ENCODE assay signal across 13 cellular contexts in genomic region chr5:142319105-142319504, GRCh38. TPM values are rescaled to one million over a fixed set of nuclear protein-coding genes. Genes with fewer than 3 reads are reported as not detected.
DNase-seq lines count a peak whose midpoint lies in the region; ATAC-seq, FAIRE-seq and TF ChIP-seq lines count a peak whose summit lies in the region.
"Had no signal": no experiment of that assay in that cellular context is flagged by ENCODE, and none has a peak within 500 bp of the region (broad histone marks: within the 10 kb centered on the region; RNA-seq: fewer than 3 reads in every experiment).

No MANE protein-coding gene starts in this region.

- POLR2A ChIA-PET in BJ (lab: Charles Lee) = no interaction called here
- POLR2A ChIA-PET in HEK293 (lab: Yijun Ruan, JAX) = no interaction called here

- no peak for DNase-seq in BJ (ENCODE audit: low read depth)
- no peak for DNase-seq in colonic mucosa
- no peak for DNase-seq in OCI-M2 (lab: John Stamatoyannopoulos, UW; ENCODE audit: unreplicated experiment)
- no peak for DNase-seq in foreskin keratinocyte
- DNase-seq in tibial nerve (ENCODE audit: low spot score in 2 of 2) = no peak
- DNase-seq in small intestine = no peak
- DNase-seq: activated CD4-positive, alpha-beta T cell treated with anti-CD3 and anti-CD28 coated beads, Interleukin-2, amount 10 ng/mL, durations not matched to agents 7 days and 5 days; activated effector memory CD4-positive, alpha-beta T cell treated with anti-CD3 and anti-CD28 coated beads, Interleukin-2, amount 50 U/mL, for 16 hours; Kasumi-1; stimulated activated CD4-positive, alpha-beta T cell treated with anti-CD3 and anti-CD28 coated beads, Interleukin-1b, Interleukin-23, amount 100 ng/mL, for 48 hours; stomach had no signal

- TF ChIP-seq POLR2A in tibial nerve (IDR thresholded peaks at IDR 0.05) = no peak

- intact Hi-C loops in colonic mucosa (cut with DNase I) = no loop called here

- no peaks in the 10 kb centered on the region for H3K9me3 ChIP-seq in HEK293 (ENCODE audit: control insufficient read depth, insufficient read depth, low read depth, low read length)
- H3K9me3 ChIP-seq in colonic mucosa = no peaks in the 10 kb centered on the region
- H3K9me3 ChIP-seq in mesodermal cell (ENCODE audit: control insufficient read depth, low read length) = no peaks in the 10 kb centered on the region
- H3K9me3 ChIP-seq in tibial nerve = no peaks in the 10 kb centered on the region
- H3K9me3 ChIP-seq in small intestine (ENCODE audit: control insufficient read depth, low read depth) = no peaks in the 10 kb centered on the region
- H3K9me3 ChIP-seq: stomach had no signal

- no peaks in the 10 kb centered on the region for H3K27me3 ChIP-seq in BJ (ENCODE audit: control insufficient read depth, insufficient read depth, low read length)
- H3K27me3 ChIP-seq in colonic mucosa = no peaks in the 10 kb centered on the region
- no peaks in the 10 kb centered on the region for H3K27me3 ChIP-seq in foreskin keratinocyte
- no peaks in the 10 kb centered on the region for H3K27me3 ChIP-seq in tibial nerve
- H3K27me3 ChIP-seq in small intestine (ENCODE audit: control insufficient read depth in 2 of 2, insufficient read depth in 2 of 2, low read length in 2 of 2) = peaks cover 0 to 4% of the 10 kb centered on the region in 2 donors

- no peak for FAIRE-seq in small intestine (lab: Jason Lieb, UNC)

- TF ChIP-seq CTCF in BJ (IDR thresholded peaks at IDR 0.05; ENCODE audit: insufficient read depth, low read depth, low read length) = no peak
- TF ChIP-seq CTCF in HEK293 (tag by site-specific recombination; IDR thresholded peaks at IDR 0.05) = no peak
- no peak for TF ChIP-seq CTCF in colonic mucosa (IDR thresholded peaks at IDR 0.05)
- no peak for TF ChIP-seq CTCF in foreskin keratinocyte (conservative IDR thresholded peaks at IDR 0.05)
- no peak for TF ChIP-seq CTCF in tibial nerve (IDR thresholded peaks at IDR 0.05)

- ATAC-seq in foreskin keratinocyte = no peak

- H3K36me3 ChIP-seq in BJ (ENCODE audit: control insufficient read depth, insufficient read depth, low read length) (peaks cover 4% of the 10 kb centered on the region; the same call in 1 of the 2 replicates), HEK293 (ENCODE audit: control insufficient read depth in 2 of 2, insufficient read depth in 1 of 2, low read length in 2 of 2) (peaks cover 0 to 6% of the 10 kb centered on the region in 2 experiments; a peak in 1 of 3 replicates), colonic mucosa (no peaks in the 10 kb centered on the region), mesodermal cell (ENCODE audit: control insufficient read depth, insufficient read depth, low read length) (peaks cover 99% of the 10 kb centered on the region), tibial nerve (peaks cover 0 to 7% (median 5%) of the 10 kb centered on the region in 3 donors), small intestine (ENCODE audit: control insufficient read depth in 2 of 2, insufficient read depth in 2 of 2, low read length in 2 of 2) (no peaks in the 10 kb centered on the region)

- H3K4me3 ChIP-seq in BJ (ENCODE audit: low read depth, low read length) = peak overlapping the region; percentile 7
- H3K4me3 ChIP-seq in HEK293 (ENCODE audit: low read depth, low read length) = no peak overlapping the region
- H3K4me3 ChIP-seq in colonic mucosa = no peak overlapping the region
- H3K4me3 ChIP-seq in mesodermal cell (ENCODE audit: extremely low read depth, insufficient read depth, low read length, poor library complexity, severe bottlenecking) = peak overlapping the region; percentile 100
- peak overlapping the region in 1 of 4 donors; percentile 8 for H3K4me3 ChIP-seq in tibial nerve
- no peak overlapping the region for H3K4me3 ChIP-seq in small intestine (ENCODE audit: low read depth in 1 of 2, low read length in 2 of 2)

- H3K27ac ChIP-seq in HEK293 (ENCODE audit: extremely low read depth, low read depth, low read length) = no peak overlapping the region
- peak overlapping the region; percentile 17 for H3K27ac ChIP-seq in colonic mucosa
- peak overlapping the region; percentile 25 for H3K27ac ChIP-seq in mesodermal cell (ENCODE audit: low read depth, low read length, severe bottlenecking)
- H3K27ac ChIP-seq in foreskin keratinocyte = no peak overlapping the region
- H3K27ac ChIP-seq in tibial nerve = peak overlapping the region in 1 of 4 donors; percentile 40
- H3K27ac ChIP-seq in small intestine (ENCODE audit: low read depth in 1 of 2, low read length in 1 of 2) = peak overlapping the region in 1 of 2 donors; percentile 57

- H3K9ac ChIP-seq in colonic mucosa (ENCODE audit: low read depth in 2 of 2, low read length in 2 of 2) = no peak overlapping the region

- WGBS in mesodermal cell (ENCODE audit: insufficient coverage in 2 of 2), 2 experiments = no CpG with 5 or more reads among the region's 2 CpGs
- 61 to 68% methylated on average over 2 of the region's 2 CpGs for WGBS in tibial nerve, 2 donors
- WGBS in small intestine, 3 donors = 39 to 59% (median 50%) methylated on average over 2 of the region's 2 CpGs

- H3K4me1 ChIP-seq in HEK293 (ENCODE audit: control insufficient read depth, insufficient read depth, low read length) = peaks cover 46% of the 10 kb centered on the region
- H3K4me1 ChIP-seq in colonic mucosa = peaks cover 6% of the 10 kb centered on the region
- peaks cover 49% of the 10 kb centered on the region for H3K4me1 ChIP-seq in mesodermal cell (ENCODE audit: control insufficient read depth, insufficient read depth, low read length, poor library complexity, severe bottlenecking)
- H3K4me1 ChIP-seq in foreskin keratinocyte = peaks cover 30% of the 10 kb centered on the region
- peaks cover 0 to 96% (median 37%) of the 10 kb centered on the region in 4 donors for H3K4me1 ChIP-seq in tibial nerve
- H3K4me1 ChIP-seq in small intestine (ENCODE audit: control insufficient read depth in 2 of 2, insufficient read depth in 1 of 2, low read depth in 1 of 2, low read length in 1 of 2) = peaks cover 3 to 39% of the 10 kb centered on the region in 2 donors

- TF ChIP-seq EP300 in tibial nerve (IDR thresholded peaks at IDR 0.05) = no peak

- CTCF ChIA-PET in BJ (lab: Yijun Ruan, JAX) = no interaction called here
- CTCF ChIA-PET in HEK293 (lab: Yijun Ruan, JAX) = no interaction called here

TF ChIP-seq in HEK293, 187 proteins besides CTCF, POLR2A, EP300 and RAD21 (continues in another document):
- TF ChIP-seq OSR2 (tag by site-specific recombination; IDR thresholded peaks at IDR 0.05) (no peak), ZNF280D (tag by site-specific recombination; IDR thresholded peaks at IDR 0.05) (no peak), ZNF510 (tag by site-specific recombination; IDR thresholded peaks at IDR 0.05; ENCODE audit: insufficient replicate concordance) (no peak), ZIC2 (tag by site-specific recombination; IDR thresholded peaks at IDR 0.05) (peak; percentile 47; the same call in 1 of the 2 replicates), SP7 (tag by site-specific recombination; IDR thresholded peaks at IDR 0.05) (no peak), ZBTB6 (tag by site-specific recombination; IDR thresholded peaks at IDR 0.05) (no peak), ZNF302 (tag by site-specific recombination; IDR thresholded peaks at IDR 0.05; ENCODE audit: low read depth) (no peak), ZNF785 (tag by site-specific recombination; IDR thresholded peaks at IDR 0.05) (no peak), GLIS1 (tag by site-specific recombination; IDR thresholded peaks at IDR 0.05) (0 out of 2 replicates have a peak, but pooled peaks have one; percentile 15), ZNF677 (tag by site-specific recombination; IDR thresholded peaks at IDR 0.05) (no peak), PRDM1 (tag by site-specific recombination; IDR thresholded peaks at IDR 0.05) (peak; percentile 53)

RNA-seq across cellular contexts. Expression of gene SPRY4, which starts 5.7 kb away (rescaled TPM):
- polyA plus RNA-seq in BJ (2011; rRNA removed) (7.2 and 13.0 TPM in 2 replicates), foreskin keratinocyte (8.3 and 8.9 TPM in 2 replicates), small intestine (1 to 10 TPM; 1.4 to 7.9 (median 5.8) TPM)
- 16.0 and 19.1 TPM in 2 replicates for polyA minus RNA-seq in BJ (2011; rRNA and poly(A)+ RNA removed)
- total RNA-seq in colonic mucosa (10 to 100 TPM in 1 of 2 donors, 1 to 10 TPM in 1; 8.4 to 21.5 TPM), foreskin keratinocyte (25.6 and 31.6 TPM in 2 replicates), tibial nerve (10 to 100 TPM in 3 of 4 donors, 1 to 10 TPM in 1; 5.1 to 30.9 (median 17.9) TPM)
- 147 TPM for polyA plus RNA-seq in mesodermal cell (2013, experiment 1 of 2)
- polyA plus RNA-seq in mesodermal cell (2013, experiment 2 of 2) = 117 TPM

Comparison
In these comparisons a context has a peak if more than half of its experiments do, and no peak if none do; other contexts are left out.
1. H3K4me3 ChIP-seq: peak in BJ (single experiment) and mesodermal cell (single experiment); none in HEK293 (single experiment), colonic mucosa (single experiment) and small intestine (0 of 2).
2. H3K27ac ChIP-seq: peak in colonic mucosa (single experiment) and mesodermal cell (single experiment); none in HEK293 (single experiment) and foreskin keratinocyte (single experiment).